Comparison of ENCODE assay signal across 11 cellular contexts in the genomic region with DNA sequence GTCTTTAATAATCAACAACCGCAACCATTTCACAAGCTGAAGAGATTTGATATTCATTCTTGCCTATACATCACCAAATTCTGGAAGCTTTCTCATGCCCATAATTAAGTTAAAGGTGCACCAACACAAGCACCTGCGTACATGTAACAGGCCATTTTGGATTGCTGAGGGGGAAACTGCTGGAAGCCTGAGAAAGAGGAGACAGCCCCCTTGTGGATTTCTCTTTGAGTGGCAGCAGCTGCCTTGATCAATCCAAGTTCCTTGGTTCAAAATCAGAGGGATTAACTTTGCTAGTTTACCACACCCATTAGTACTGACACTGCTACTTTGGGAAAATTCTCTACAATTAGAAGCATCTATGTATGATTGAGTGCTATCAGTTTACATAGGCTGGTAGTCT.
DNase-seq lines count a peak whose midpoint lies in the region; ATAC-seq and TF ChIP-seq lines count a peak whose summit lies in the region.
"Had no signal": no experiment of that assay in that cellular context is flagged by ENCODE, and none has a peak within 500 bp of the region (broad histone marks: within the 10 kb centered on the region; RNA-seq: fewer than 3 reads in every experiment).

No MANE protein-coding gene starts in this region.

- H3K4me3 Mint-ChIP-seq in HFFc6: no peak overlapping the region

- H3K36me3 Mint-ChIP-seq in HFFc6 (ENCODE audit: low read depth): no peaks in the 10 kb centered on the region

- peaks cover 25% of the 10 kb centered on the region for H3K4me1 Mint-ChIP-seq in HFFc6 (ENCODE audit: low read depth)

- no peak overlapping the region for H3K27ac ChIP-seq in left lung
- H3K27ac ChIP-seq: lower lobe of right lung, SK-N-MC, skin epidermis had no signal

- DNase-seq in DMS153 treated with DMSO at 0.1 percent for 48 hours (lab: John Stamatoyannopoulos, UW; ENCODE audit: unreplicated experiment): peak; percentile 22
- peak; percentile 49 for DNase-seq in NCI-H1105 treated with DMSO at 0.1 percent for 48 hours (lab: John Stamatoyannopoulos, UW)
- peak; percentile 3 for DNase-seq in SW480 (ENCODE audit: low spot score)
- peak; percentile 33 for DNase-seq in iPS-NIHi11 (ENCODE audit: low spot score)
- no peak for DNase-seq in left lung
- no peak for DNase-seq in HFFc6
- DNase-seq in stimulated activated CD4-positive, alpha-beta T cell treated with anti-CD3 and anti-CD28 coated beads, Interleukin-1b, Interleukin-23, amount 100 ng/mL, for 48 hours: no peak
- no peak for DNase-seq in GM19240 (ENCODE audit: insufficient read length, low spot score)
- DNase-seq: lower lobe of right lung had no signal

- H3K27me3 Mint-ChIP-seq in HFFc6 (ENCODE audit: insufficient read depth): no peaks in the 10 kb centered on the region; the same call in 1 of the 2 replicates

- H3K27ac Mint-ChIP-seq in HFFc6: no peak overlapping the region

- no peaks in the 10 kb centered on the region for H3K9me3 ChIP-seq in left lung
- H3K9me3 ChIP-seq: lower lobe of right lung had no signal

- peaks cover 12% of the 10 kb centered on the region; the same call in 1 of the 2 replicates for H3K9me3 Mint-ChIP-seq in HFFc6

- no peak for TF ChIP-seq CTCF in left lung (IDR thresholded peaks at IDR 0.05)
- no peak for TF ChIP-seq CTCF in HFFc6 (IDR thresholded peaks at IDR 0.05)

- H3K36me3 ChIP-seq in left lung: no peaks in the 10 kb centered on the region
- H3K36me3 ChIP-seq: lower lobe of right lung had no signal

- H3K4me3 ChIP-seq in left lung: no peak overlapping the region
- H3K4me3 ChIP-seq: lower lobe of right lung, SK-N-MC, skin epidermis had no signal

- no peak for ATAC-seq in left lung
- ATAC-seq: lower lobe of right lung had no signal

- no peaks in the 10 kb centered on the region for H3K27me3 ChIP-seq in left lung

- intact Hi-C loops in left lung (cut with DNase I): no loop called here

- no peaks in the 10 kb centered on the region for H3K4me1 ChIP-seq in left lung
- H3K4me1 ChIP-seq: lower lobe of right lung had no signal

Comparison
In these comparisons a context has a peak if more than half of its experiments do, and no peak if none do; other contexts are left out.
1. DNase-seq: peak in DMS153 treated with DMSO at 0.1 percent for 48 hours (single experiment), NCI-H1105 treated with DMSO at 0.1 percent for 48 hours (single experiment), SW480 (single experiment) and iPS-NIHi11 (single experiment); none in left lung (0 of 2), HFFc6 (single experiment), stimulated activated CD4-positive, alpha-beta T cell treated with anti-CD3 and anti-CD28 coated beads, Interleukin-1b, Interleukin-23, amount 100 ng/mL, for 48 hours (single experiment) and GM19240 (single experiment).